18 cellular contexts compared by ENCODE assay signal in genomic region chr20:51757226-51757625, GRCh38. TPM values are rescaled to one million over a fixed set of nuclear protein-coding genes. Genes with fewer than 3 reads are reported as not detected.
A peak's percentile ranks its signal among the peaks of the same experiment; 100 is the strongest.
DNase-seq lines count a peak whose midpoint lies in the region; ATAC-seq and TF ChIP-seq lines count a peak whose summit lies in the region.
"Had no signal": no experiment of that assay in that cellular context is flagged by ENCODE, and none has a peak within 500 bp of the region (broad histone marks: within the 10 kb centered on the region; RNA-seq: fewer than 3 reads in every experiment).

No MANE protein-coding gene starts in this region.

- dilution Hi-C loops in IMR-90 (cut with HindIII; ENCODE audit: low sequenced_read_pairs, unreplicated experiment) = no loop called here

- H3K9me3 ChIP-seq in IMR-90 (ENCODE audit: control insufficient read depth, insufficient read depth, low read length) (no peaks in the 10 kb centered on the region; the same call in 1 of the 2 replicates), prostate gland (no peaks in the 10 kb centered on the region), breast epithelium (no peaks in the 10 kb centered on the region)

- H3K36me3 ChIP-seq in IMR-90 (ENCODE audit: control insufficient read depth, insufficient read depth, low read length) (0 out of 2 replicates have a peak, but pooled peaks cover 2% of the 10 kb centered on the region), prostate gland (no peaks in the 10 kb centered on the region), breast epithelium (no peaks in the 10 kb centered on the region)

- WGBS in IMR-90 (ENCODE audit: extremely low coverage in 2 of 2, insufficient read length in 1 of 2), 2 experiments = 83% methylated on average over 3 of the region's 10 CpGs; no CpG with 5 or more reads in 1 of the 2 experiments
- 43% methylated on average over 10 of the region's 10 CpGs for WGBS in prostate gland

- H3K14ac ChIP-seq in IMR-90 (replicated peaks; ENCODE audit: low read depth, low read length) = no peak overlapping the region

- H2AK9ac ChIP-seq in IMR-90 (replicated peaks; ENCODE audit: low read depth, low read length, poor library complexity) = no peak overlapping the region

- TF ChIP-seq POLR2A in IMR-90 (IDR thresholded peaks at IDR 0.05; ENCODE audit: low read depth, low read length) (no peak), prostate gland (IDR thresholded peaks at IDR 0.05) (no peak), breast epithelium (IDR thresholded peaks at IDR 0.05) (no peak)

- CTCF ChIA-PET in IMR-90 (lab: Yijun Ruan, JAX) = no interaction called here

- H2BK15ac ChIP-seq in IMR-90 (ENCODE audit: low read depth, low read length) = no peak overlapping the region

- no peak overlapping the region for H4K5ac ChIP-seq in IMR-90 (ENCODE audit: low read depth, low read length)

- H2BK20ac ChIP-seq in IMR-90 (ENCODE audit: low read depth, low read length) = no peak overlapping the region; the same call in 1 of the 2 replicates

- no peak overlapping the region for H3K56ac ChIP-seq in IMR-90 (ENCODE audit: extremely low read depth, insufficient read depth, low read length)

- no peak overlapping the region for H4K91ac ChIP-seq in IMR-90 (ENCODE audit: insufficient read depth, low read depth, low read length)

- no peak overlapping the region for H2BK5ac ChIP-seq in IMR-90 (ENCODE audit: low read depth, low read length, poor library complexity, severe bottlenecking)

- DNase-seq in IMR-90 (no peak), cerebellum (ENCODE audit: low spot score) (peak; percentile 81), prostate gland (ENCODE audit: low spot score) (peak; percentile 80), COLO829 (ENCODE audit: low spot score) (no peak), NCI-H2029 (lab: John Stamatoyannopoulos, UW) (no peak), NOMO-1 (lab: John Stamatoyannopoulos, UW; ENCODE audit: unreplicated experiment in 2 of 2) (no peak), breast epithelium (ENCODE audit: low spot score in 2 of 2) (no peak)
- DNase-seq: CD4-positive, alpha-beta T cell; DMS79; HCEC 1CT; NCI-H1105 treated with DMSO at 0.1 percent for 48 hours; NCI-H187 treated with DMSO at 0.1 percent for 48 hours; NCI-H446; NCI-H69; RPMI8226; SIG-M5 had no signal

- no peak overlapping the region for H3K9ac ChIP-seq in IMR-90 (ENCODE audit: low read depth, low read length)

- H3K4me1 ChIP-seq in IMR-90 (ENCODE audit: control insufficient read depth, insufficient read depth, low read length) = peaks cover 11% of the 10 kb centered on the region
- peaks cover 19% of the 10 kb centered on the region for H3K4me1 ChIP-seq in prostate gland (replicated peaks)
- H3K4me1 ChIP-seq in breast epithelium = no peaks in the 10 kb centered on the region

- H3K18ac ChIP-seq in IMR-90 (ENCODE audit: low read depth, low read length) = no peak overlapping the region

- ATAC-seq in IMR-90 (ENCODE audit: low read depth) = no peak

- no peak for TF ChIP-seq RAD21 in IMR-90 (IDR thresholded peaks at IDR 0.05; ENCODE audit: low read length)

- intact Hi-C loops in IMR-90 (cut with micrococcal nuclease) = no loop called here
- intact Hi-C loops in prostate gland (cut with DNase I) = no loop called here
- intact Hi-C loops in breast epithelium (cut with DNase I; ENCODE audit: low total_unique reads) = no loop called here

- H3K27me3 ChIP-seq in IMR-90 (ENCODE audit: control insufficient read depth, insufficient read depth, low read length) = no peaks in the 10 kb centered on the region
- no peaks in the 10 kb centered on the region for H3K27me3 ChIP-seq in prostate gland (replicated peaks; ENCODE audit: insufficient read depth)
- H3K27me3 ChIP-seq in breast epithelium = no peaks in the 10 kb centered on the region

- H3K23ac ChIP-seq in IMR-90 (ENCODE audit: low read depth, low read length) = no peak overlapping the region

- TF ChIP-seq CTCF in IMR-90 (conservative IDR thresholded peaks at IDR 0.05; ENCODE audit: low read depth, low read length) (no peak), prostate gland (IDR thresholded peaks at IDR 0.05) (no peak), breast epithelium (IDR thresholded peaks at IDR 0.05) (no peak)

- H2AFZ ChIP-seq in IMR-90 (replicated peaks; ENCODE audit: low read length, poor library complexity) = no peak overlapping the region

- 0 out of 2 replicates have a peak, but pooled peaks cover 3% of the 10 kb centered on the region for H4K20me1 ChIP-seq in IMR-90 (ENCODE audit: insufficient read depth, low read length)

- H2BK120ac ChIP-seq in IMR-90 (ENCODE audit: low read depth, low read length) = peak overlapping the region; percentile 40; the same call in 1 of the 2 replicates

- in situ Hi-C loops in IMR-90 (cut with MboI; ENCODE audit: low sequenced_read_pairs) = loop anchor here (25.0 kb wide), 1 partner anchor 770 kb away; no protein-coding TSS in a partner anchor

- BruUV-seq in IMR-90 (replicated peaks; lab: Mats Ljungman, UMichigan) = no TSS peak

- no peak overlapping the region for H3K4me2 ChIP-seq in IMR-90 (ENCODE audit: low read depth, low read length)

- no peak overlapping the region for H4K8ac ChIP-seq in IMR-90 (ENCODE audit: low read depth in 2 of 2, low read length in 2 of 2)

- POLR2A ChIA-PET in IMR-90 (lab: Charles Lee; ENCODE audit: unreplicated experiment) = no interaction called here

- peak overlapping the region; percentile 44; the same call in 1 of the 2 replicates for H2AK5ac ChIP-seq in IMR-90 (ENCODE audit: low read depth, low read length)

- no peak overlapping the region for H3K4me3 ChIP-seq in IMR-90 (ENCODE audit: insufficient read depth, low read depth, low read length)
- H3K4me3 ChIP-seq in prostate gland = no peak overlapping the region
- H3K4me3 ChIP-seq in breast epithelium = no peak overlapping the region

- H3K27ac ChIP-seq in IMR-90 (ENCODE audit: insufficient read depth, low read length) = no peak overlapping the region
- peak overlapping the region; percentile 67 to 68 for H3K27ac ChIP-seq in prostate gland
- H3K27ac ChIP-seq in breast epithelium = peak overlapping the region in 1 of 2 donors; percentile 35

- peak overlapping the region; percentile 47; the same call in 1 of the 2 replicates for H3K4ac ChIP-seq in IMR-90 (ENCODE audit: low read depth, low read length)

- H3K79me1 ChIP-seq in IMR-90 (ENCODE audit: low read depth in 1 of 2, low read length in 2 of 2) = peaks cover 7 to 64% of the 10 kb centered on the region in 2 experiments

- peaks cover 14% of the 10 kb centered on the region for H3K9me1 ChIP-seq in IMR-90 (ENCODE audit: insufficient read depth, low read length)

TF ChIP-seq in IMR-90, 13 proteins besides CTCF, POLR2A, EP300 and RAD21:
- TF ChIP-seq FOS (IDR thresholded peaks at IDR 0.05; ENCODE audit: low read depth, low read length) (no peak), BHLHE40 (IDR thresholded peaks at IDR 0.05; ENCODE audit: low read depth, low read length) (no peak), MAFK (IDR thresholded peaks at IDR 0.05; ENCODE audit: low read depth, low read length) (no peak), SMC3 (IDR thresholded peaks at IDR 0.05; ENCODE audit: low read depth, low read length) (no peak), CEBPB (IDR thresholded peaks at IDR 0.05; ENCODE audit: low read depth, low read length) (no peak), CHD1 (IDR thresholded peaks at IDR 0.05; ENCODE audit: low read depth, low read length) (no peak), NFE2L2 (IDR thresholded peaks at IDR 0.05; ENCODE audit: low read depth, low read length) (no peak), ELK1 (IDR thresholded peaks at IDR 0.05; ENCODE audit: borderline replicate concordance, low read depth, low read length) (no peak), MXI1 (IDR thresholded peaks at IDR 0.05; ENCODE audit: borderline replicate concordance, low read depth, low read length) (no peak), MAZ (IDR thresholded peaks at IDR 0.05; ENCODE audit: borderline replicate concordance, low read depth, low read length) (no peak), USF2 (IDR thresholded peaks at IDR 0.05; ENCODE audit: low read depth, low read length) (no peak), RFX5 (IDR thresholded peaks at IDR 0.05; ENCODE audit: low read depth, low read length) (no peak), RCOR1 (IDR thresholded peaks at IDR 0.05; ENCODE audit: insufficient replicate concordance, low read length) (no peak)

RNA-seq across cellular contexts. Expression of gene ATP9A, which starts 11.0 kb away (rescaled TPM):
- total RNA-seq in IMR-90 (2012; rRNA removed) (22.4 and 23.3 TPM in 2 replicates), cerebellum (194 TPM), prostate gland (100 to 1,000 TPM in 1 of 2 donors, 10 to 100 TPM in 1; 35.1 to 118 TPM), breast epithelium (10 to 100 TPM; 41.6 to 98.4 (median 50.8) TPM)
- 10.4 and 10.6 TPM in 2 replicates for polyA plus RNA-seq in IMR-90 (2012; rRNA removed)
- 5.8 and 7.8 TPM in 2 replicates for polyA plus RNA-seq in IMR-90 (2012; cell fraction: cytosol; rRNA removed)
- polyA plus RNA-seq in IMR-90 (2012; cell fraction: nucleus; rRNA removed; ENCODE audit: low replicate concordance) = 6.6 and 12.1 TPM in 2 replicates

RNA-seq across cellular contexts. Expression of gene SALL4, which starts 45.1 kb away (rescaled TPM):
- total RNA-seq in IMR-90 (2012; rRNA removed) = not detected in 2 replicates
- 0.03 TPM in 1 of 2 replicates, not detected in the other for polyA plus RNA-seq in IMR-90 (2012; rRNA removed)
- polyA plus RNA-seq in IMR-90 (2012; cell fraction: cytosol; rRNA removed) = 0.01 and 0.03 TPM in 2 replicates
- 0.26 and 0.38 TPM in 2 replicates for polyA plus RNA-seq in IMR-90 (2012; cell fraction: nucleus; rRNA removed; ENCODE audit: low replicate concordance)
- 2.3 TPM for total RNA-seq in cerebellum
- total RNA-seq in prostate gland = 10 to 100 TPM in 1 of 2 donors, 1 to 10 TPM in 1; 1.8 to 12.6 TPM
- under 1 TPM; 0.29 to 0.33 (median 0.32) TPM for total RNA-seq in breast epithelium
- total RNA-seq: HT1080, LHCN-M2 had no signal

Comparison
In these comparisons a context has a peak if more than half of its experiments do, and no peak if none do; other contexts are left out.
1. DNase-seq: peak in cerebellum (single experiment) and prostate gland (single experiment); none in IMR-90 (single experiment), COLO829 (single experiment), NCI-H2029 (single experiment), NOMO-1 (0 of 2) and breast epithelium (0 of 2).